Comparison of ENCODE assay signal across 8 cellular contexts in the genomic region with DNA sequence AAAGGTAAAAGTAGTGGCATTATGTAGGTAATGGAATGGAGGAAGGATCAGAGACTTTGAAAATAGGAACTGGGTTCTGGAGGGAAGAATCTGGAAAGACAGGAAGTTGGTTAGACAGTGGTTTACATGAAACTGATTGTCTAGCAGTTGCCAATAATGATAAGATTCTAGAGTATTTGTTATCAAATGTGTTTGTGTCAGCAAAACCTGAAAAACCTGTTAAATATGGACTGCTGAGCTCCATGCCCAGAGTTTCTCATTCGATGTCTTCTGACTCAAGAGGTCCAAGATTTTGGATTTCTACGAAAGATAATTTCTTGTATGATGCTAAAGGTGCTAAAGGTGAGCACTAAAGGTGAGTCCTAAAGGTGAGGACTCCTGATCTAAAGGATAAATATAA.
"Had no signal": no experiment of that assay in that cellular context is flagged by ENCODE, and none has a peak within 500 bp of the region (broad histone marks: within the 10 kb centered on the region; RNA-seq: fewer than 3 reads in every experiment).

No MANE protein-coding gene starts in this region.

- H3K4me3 Mint-ChIP-seq: HFFc6 had no signal

- H3K27ac ChIP-seq: GM23248, HL-60 had no signal

- H3K36me3 ChIP-seq: HAP-1 had no signal

- H3K4me1 ChIP-seq: HAP-1 had no signal

- DNase-seq: GM23248, GOT3, H7, HFFc6 had no signal

- H3K27me3 Mint-ChIP-seq: IgD-negative memory B cell had no signal

- H3K9me3 ChIP-seq: HAP-1 had no signal

- H3K4me3 ChIP-seq: GM23248, HAP-1 had no signal

- H3K27ac Mint-ChIP-seq: HFFc6, IgD-negative memory B cell had no signal

- ATAC-seq: HCT116 had no signal
